Comparison of ENCODE assay signal across 8 cellular contexts in genomic region chr21:44297525-44298290, GRCh38. TPM values are rescaled to one million over a fixed set of nuclear protein-coding genes. Genes with fewer than 3 reads are reported as not detected.
DNase-seq lines count a peak whose midpoint lies in the region; ATAC-seq and TF ChIP-seq lines count a peak whose summit lies in the region.

No MANE protein-coding gene starts in this region.

- BruUV-seq in Calu3 (replicated peaks; lab: Mats Ljungman, UMichigan) = no TSS peak

- peaks cover 26% of the 10 kb centered on the region for H3K79me2 ChIP-seq in OCI-LY3 (ENCODE audit: low read length)

- no peak overlapping the region for H3K4me3 ChIP-seq in OCI-LY3 (ENCODE audit: low read length)

- DNase-seq in Calu3 = peak; percentile 80
- peak; percentile 97 for DNase-seq in HuH-7 (ENCODE audit: low spot score)
- peak; percentile 42 for DNase-seq in activated CD8-positive, alpha-beta memory T cell treated with anti-CD3 and anti-CD28 coated beads, Interleukin-2, amount 50 U/mL, for 24 hours (ENCODE audit: extremely low read depth)
- DNase-seq in endothelial cell (ENCODE audit: low spot score) = peak; percentile 90
- peak; percentile 79 for DNase-seq in middle frontal gyrus (ENCODE audit: extremely low spot score, low spot score)
- peak; percentile 48 to 57 for DNase-seq in stimulated activated CD8-positive, alpha-beta memory T cell treated with anti-CD3 and anti-CD28 coated beads, Interleukin-4, amount 100 ng/mL, for 4 hours (ENCODE audit: low read depth in 2 of 2, low spot score in 1 of 2)

- CTCF ChIA-PET in Calu3 (lab: Charles Lee) = interaction anchor here (0.8 to 1.3 kb wide), 2 partner anchors 40 to 157 kb away, joined by 3 read pairs; partner anchors contain the start of gene LRRC3

- H3K36me3 Mint-ChIP-seq in Calu3 (ENCODE audit: insufficient read depth, unreplicated experiment) = peaks cover 13% of the 10 kb centered on the region
- H3K36me3 Mint-ChIP-seq in endothelial cell (ENCODE audit: low read depth, unreplicated experiment) = no peaks in the 10 kb centered on the region

- TF ChIP-seq CTCF in Calu3 (IDR thresholded peaks at IDR 0.05; ENCODE audit: unreplicated experiment) = peak; percentile 52
- peak; percentile 72 for TF ChIP-seq CTCF in OCI-LY3 (IDR thresholded peaks at IDR 0.05; ENCODE audit: low read depth, low read length)
- TF ChIP-seq CTCF in endothelial cell (IDR thresholded peaks at IDR 0.05; ENCODE audit: unreplicated experiment) = peak; percentile 43

- peak overlapping the region; percentile 24; the same call in 1 of the 2 replicates for H3K27ac ChIP-seq in OCI-LY3 (ENCODE audit: low read length)

- no peak overlapping the region for H3K9ac ChIP-seq in OCI-LY3 (ENCODE audit: low read length)

- peaks cover 22% of the 10 kb centered on the region for H4K20me1 ChIP-seq in OCI-LY3 (ENCODE audit: insufficient read depth, low read length)

- H3K4me1 Mint-ChIP-seq in Calu3 (ENCODE audit: low read depth, unreplicated experiment) (no peaks in the 10 kb centered on the region), endothelial cell (ENCODE audit: unreplicated experiment) (no peaks in the 10 kb centered on the region)

- H3K27me3 Mint-ChIP-seq in Calu3 (ENCODE audit: unreplicated experiment) (peaks cover 4% of the 10 kb centered on the region), endothelial cell (ENCODE audit: unreplicated experiment) (no peaks in the 10 kb centered on the region)

- H2AFZ ChIP-seq in OCI-LY3 (ENCODE audit: low read depth, low read length) = no peak overlapping the region

- no peak overlapping the region for H3K4me3 Mint-ChIP-seq in Calu3 (ENCODE audit: low read depth, unreplicated experiment)
- no peak overlapping the region for H3K4me3 Mint-ChIP-seq in endothelial cell (ENCODE audit: unreplicated experiment)

- H3K4me2 ChIP-seq in OCI-LY3 (ENCODE audit: low read length) = peak overlapping the region; percentile 33

- intact Hi-C loops in Calu3 (cut with micrococcal nuclease; ENCODE audit: unreplicated experiment) = no loop called here

- H3K9me3 ChIP-seq in OCI-LY3 (ENCODE audit: insufficient read depth, low read length) = no peaks in the 10 kb centered on the region

- peaks cover 65% of the 10 kb centered on the region for H3K4me1 ChIP-seq in OCI-LY3 (ENCODE audit: low read length)

- no peaks in the 10 kb centered on the region for H3K9me3 Mint-ChIP-seq in Calu3 (ENCODE audit: low read depth, unreplicated experiment)
- no peaks in the 10 kb centered on the region for H3K9me3 Mint-ChIP-seq in endothelial cell (ENCODE audit: unreplicated experiment)

- H3K27ac Mint-ChIP-seq in Calu3 (ENCODE audit: unreplicated experiment) (no peak overlapping the region), endothelial cell (ENCODE audit: unreplicated experiment) (no peak overlapping the region)

- H3K36me3 ChIP-seq in OCI-LY3 (replicated peaks; ENCODE audit: low read depth, low read length) = peaks cover 5% of the 10 kb centered on the region

- ATAC-seq in HG03442 (IDR thresholded peaks at IDR 0.05; ENCODE audit: unreplicated experiment) = no peak

- H3K27me3 ChIP-seq in OCI-LY3 (ENCODE audit: low read depth, low read length) = no peaks in the 10 kb centered on the region

RNA-seq across cellular contexts. Expression of gene PFKL, which starts 2.1 kb away (rescaled TPM):
- total RNA-seq in Calu3 (2022) = 78.9 and 92.8 TPM in 2 replicates
- total RNA-seq in endothelial cell (ENCODE audit: unreplicated experiment) = 66.6 TPM

RNA-seq across cellular contexts. Expression of gene AIRE, which starts 12.0 kb away (rescaled TPM):
- total RNA-seq in Calu3 (2022) (not detected in 2 replicates), endothelial cell (ENCODE audit: unreplicated experiment) (not detected)

RNA-seq across cellular contexts. Expression of gene DNMT3L, which starts 36.0 kb away (rescaled TPM):
- not detected in 2 replicates for total RNA-seq in Calu3 (2022)
- not detected for total RNA-seq in endothelial cell (ENCODE audit: unreplicated experiment)

RNA-seq across cellular contexts. Expression of gene CFAP410, which starts 41.5 kb away (rescaled TPM):
- total RNA-seq in Calu3 (2022) (7.5 and 8.6 TPM in 2 replicates), endothelial cell (ENCODE audit: unreplicated experiment) (12.2 TPM)

RNA-seq across cellular contexts. Expression of gene TRPM2, which starts 55.7 kb away (rescaled TPM):
- total RNA-seq in Calu3 (2022) = not detected in 2 replicates
- 0.15 TPM for total RNA-seq in endothelial cell (ENCODE audit: unreplicated experiment)

Comparison
In these comparisons a context has a peak if more than half of its experiments do, and no peak if none do; other contexts are left out.
1. DNase-seq: peak in every context shown above with its lines; median percentile 97 in HuH-7; 90 in endothelial cell; 80 in Calu3; 79 in middle frontal gyrus; 52 in stimulated activated CD8-positive, alpha-beta memory T cell treated with anti-CD3 and anti-CD28 coated beads, Interleukin-4, amount 100 ng/mL, for 4 hours; 42 in activated CD8-positive, alpha-beta memory T cell treated with anti-CD3 and anti-CD28 coated beads, Interleukin-2, amount 50 U/mL, for 24 hours.